1 cellular context compared by ENCODE assay signal in the genomic region with DNA sequence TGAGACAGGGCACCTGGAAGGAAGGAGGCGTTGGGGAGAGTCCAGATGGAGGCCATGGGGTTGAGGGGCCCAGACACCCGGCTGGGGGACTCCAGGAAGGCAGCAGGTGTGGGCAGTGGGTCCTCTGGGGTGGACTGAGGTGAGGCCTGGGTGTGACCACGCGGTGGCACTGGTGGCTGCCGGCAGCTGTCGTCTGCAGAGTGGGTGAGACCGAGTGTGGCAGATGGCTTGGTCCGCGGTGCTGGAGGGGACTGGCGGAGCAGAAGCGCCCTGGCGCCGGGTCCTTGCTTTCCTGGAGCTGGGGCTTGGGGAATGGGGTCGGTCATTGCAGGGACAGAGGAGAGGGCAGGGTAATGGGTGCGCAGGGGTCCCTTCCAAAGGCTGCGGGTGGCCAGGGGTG.
TF ChIP-seq lines count a peak whose summit lies in the region.

No MANE protein-coding gene starts in this region.

TF ChIP-seq in WTC11, 78 proteins besides CTCF, POLR2A, EP300 and RAD21 (continued from another document):
- TF ChIP-seq, protein P1, sequence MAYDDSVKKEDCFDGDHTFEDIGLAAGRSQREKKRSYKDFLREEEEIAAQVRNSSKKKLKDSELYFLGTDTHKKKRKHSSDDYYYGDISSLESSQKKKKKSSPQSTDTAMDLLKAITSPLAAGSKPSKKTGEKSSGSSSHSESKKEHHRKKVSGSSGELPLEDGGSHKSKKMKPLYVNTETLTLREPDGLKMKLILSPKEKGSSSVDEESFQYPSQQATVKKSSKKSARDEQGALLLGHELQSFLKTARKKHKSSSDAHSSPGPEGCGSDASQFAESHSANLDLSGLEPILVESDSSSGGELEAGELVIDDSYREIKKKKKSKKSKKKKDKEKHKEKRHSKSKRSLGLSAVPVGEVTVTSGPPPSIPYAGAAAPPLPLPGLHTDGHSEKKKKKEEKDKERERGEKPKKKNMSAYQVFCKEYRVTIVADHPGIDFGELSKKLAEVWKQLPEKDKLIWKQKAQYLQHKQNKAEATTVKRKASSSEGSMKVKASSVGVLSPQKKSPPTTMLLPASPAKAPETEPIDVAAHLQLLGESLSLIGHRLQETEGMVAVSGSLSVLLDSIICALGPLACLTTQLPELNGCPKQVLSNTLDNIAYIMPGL (CRISPR knock-in tag; IDR thresholded peaks at IDR 0.05), result no peak
- TF ChIP-seq NR2C2 (CRISPR knock-in tag; IDR thresholded peaks at IDR 0.05), result no peak
- TF ChIP-seq, protein P2, sequence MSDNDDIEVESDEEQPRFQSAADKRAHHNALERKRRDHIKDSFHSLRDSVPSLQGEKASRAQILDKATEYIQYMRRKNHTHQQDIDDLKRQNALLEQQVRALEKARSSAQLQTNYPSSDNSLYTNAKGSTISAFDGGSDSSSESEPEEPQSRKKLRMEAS (CRISPR knock-in tag; IDR thresholded peaks at IDR 0.05), result no peak
- no peak for TF ChIP-seq NFE2L1 (CRISPR knock-in tag; IDR thresholded peaks at IDR 0.05)
- TF ChIP-seq, protein P3, sequence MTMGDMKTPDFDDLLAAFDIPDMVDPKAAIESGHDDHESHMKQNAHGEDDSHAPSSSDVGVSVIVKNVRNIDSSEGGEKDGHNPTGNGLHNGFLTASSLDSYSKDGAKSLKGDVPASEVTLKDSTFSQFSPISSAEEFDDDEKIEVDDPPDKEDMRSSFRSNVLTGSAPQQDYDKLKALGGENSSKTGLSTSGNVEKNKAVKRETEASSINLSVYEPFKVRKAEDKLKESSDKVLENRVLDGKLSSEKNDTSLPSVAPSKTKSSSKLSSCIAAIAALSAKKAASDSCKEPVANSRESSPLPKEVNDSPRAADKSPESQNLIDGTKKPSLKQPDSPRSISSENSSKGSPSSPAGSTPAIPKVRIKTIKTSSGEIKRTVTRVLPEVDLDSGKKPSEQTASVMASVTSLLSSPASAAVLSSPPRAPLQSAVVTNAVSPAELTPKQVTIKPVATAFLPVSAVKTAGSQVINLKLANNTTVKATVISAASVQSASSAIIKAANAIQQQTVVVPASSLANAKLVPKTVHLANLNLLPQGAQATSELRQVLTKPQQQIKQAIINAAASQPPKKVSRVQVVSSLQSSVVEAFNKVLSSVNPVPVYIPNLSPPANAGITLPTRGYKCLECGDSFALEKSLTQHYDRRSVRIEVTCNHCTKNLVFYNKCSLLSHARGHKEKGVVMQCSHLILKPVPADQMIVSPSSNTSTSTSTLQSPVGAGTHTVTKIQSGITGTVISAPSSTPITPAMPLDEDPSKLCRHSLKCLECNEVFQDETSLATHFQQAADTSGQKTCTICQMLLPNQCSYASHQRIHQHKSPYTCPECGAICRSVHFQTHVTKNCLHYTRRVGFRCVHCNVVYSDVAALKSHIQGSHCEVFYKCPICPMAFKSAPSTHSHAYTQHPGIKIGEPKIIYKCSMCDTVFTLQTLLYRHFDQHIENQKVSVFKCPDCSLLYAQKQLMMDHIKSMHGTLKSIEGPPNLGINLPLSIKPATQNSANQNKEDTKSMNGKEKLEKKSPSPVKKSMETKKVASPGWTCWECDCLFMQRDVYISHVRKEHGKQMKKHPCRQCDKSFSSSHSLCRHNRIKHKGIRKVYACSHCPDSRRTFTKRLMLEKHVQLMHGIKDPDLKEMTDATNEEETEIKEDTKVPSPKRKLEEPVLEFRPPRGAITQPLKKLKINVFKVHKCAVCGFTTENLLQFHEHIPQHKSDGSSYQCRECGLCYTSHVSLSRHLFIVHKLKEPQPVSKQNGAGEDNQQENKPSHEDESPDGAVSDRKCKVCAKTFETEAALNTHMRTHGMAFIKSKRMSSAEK (CRISPR knock-in tag; IDR thresholded peaks at IDR 0.05; ENCODE audit: borderline replicate concordance), result no peak
- TF ChIP-seq ATF1 (CRISPR knock-in tag; IDR thresholded peaks at IDR 0.05), result no peak
- TF ChIP-seq FOXP1 (CRISPR knock-in tag; IDR thresholded peaks at IDR 0.05; ENCODE audit: borderline replicate concordance), result no peak
